ENCODE assay signal across 1 cellular context in genomic region chr5:69285448-69286116, GRCh38.
TF ChIP-seq lines count a peak whose summit lies in the region.

No MANE protein-coding gene starts in this region.

TF ChIP-seq in HepG2, 621 proteins besides CTCF, POLR2A, EP300 and RAD21:
- no peak for TF ChIP-seq ZBTB2 (CRISPR knock-in tag; IDR thresholded peaks at IDR 0.05; ENCODE audit: low read depth)
- no peak for TF ChIP-seq JUN (CRISPR knock-in tag; IDR thresholded peaks at IDR 0.05)
- TF ChIP-seq ZNF143 (CRISPR knock-in tag; IDR thresholded peaks at IDR 0.05), result no peak
- no peak for TF ChIP-seq FOSL2 (CRISPR knock-in tag; IDR thresholded peaks at IDR 0.05)
- TF ChIP-seq ZNF563 (CRISPR knock-in tag; IDR thresholded peaks at IDR 0.05), result no peak
- TF ChIP-seq TOPORS (CRISPR knock-in tag; IDR thresholded peaks at IDR 0.05), result no peak
TF ChIP-seq in HepG2: peak in this region for 0.
